Comparison of ENCODE assay signal across 8 cellular contexts in the genomic region with DNA sequence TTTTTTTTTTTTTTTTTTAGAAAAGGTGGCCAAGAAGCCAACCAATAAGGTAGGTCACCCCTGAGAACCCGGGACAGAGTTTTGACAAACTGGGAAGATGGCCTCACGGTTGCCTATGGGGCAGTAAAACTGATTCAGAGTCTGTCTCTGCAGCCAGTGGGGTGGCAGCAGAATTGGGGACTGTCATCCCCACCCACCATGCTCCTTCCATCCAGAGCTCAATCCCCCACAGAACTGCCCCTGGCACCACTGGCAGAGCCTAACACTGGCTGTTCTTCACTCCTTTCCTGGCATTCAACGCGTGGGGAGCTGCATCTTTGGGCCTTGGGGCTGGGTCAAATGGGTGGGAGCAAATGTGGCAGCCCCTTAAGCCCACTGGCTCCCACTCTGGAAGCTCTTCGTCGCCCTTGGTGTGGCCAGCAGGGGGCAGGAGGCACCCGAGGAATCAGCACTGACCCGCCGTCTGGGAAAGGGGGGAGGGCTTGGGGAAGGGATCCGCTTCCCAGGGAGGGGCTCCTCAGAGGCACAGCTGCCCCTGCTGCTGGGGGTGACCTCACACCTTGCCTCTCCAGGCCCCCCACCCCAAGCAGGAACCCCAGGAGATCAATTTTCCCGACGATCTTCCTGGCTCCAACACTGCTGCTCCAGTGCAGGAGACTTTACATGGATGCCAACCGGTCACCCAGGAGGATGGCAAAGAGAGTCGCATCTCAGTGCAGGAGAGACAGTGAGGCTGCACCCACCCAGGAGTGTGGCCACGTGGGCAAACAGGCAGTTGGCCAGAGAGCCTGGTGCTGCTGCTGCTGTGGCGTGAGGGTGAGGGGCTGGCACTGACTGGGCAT. TPM values are rescaled to one million over a fixed set of nuclear protein-coding genes. Genes with fewer than 3 reads are reported as not detected.
A peak's percentile ranks its signal among the peaks of the same experiment; 100 is the strongest.
DNase-seq lines count a peak whose midpoint lies in the region; ATAC-seq and TF ChIP-seq lines count a peak whose summit lies in the region.

No MANE protein-coding gene starts in this region.

- peak; percentile 20 for DNase-seq in NCI-H510A treated with DMSO at 0.1 percent for 48 hours (lab: John Stamatoyannopoulos, UW)
- DNase-seq in NCI-H510A (lab: John Stamatoyannopoulos, UW): no peak
- peak; percentile 88 for DNase-seq in NCI-H82 (lab: John Stamatoyannopoulos, UW)
- peak; percentile 19 for DNase-seq in fibroblast of pulmonary artery (ENCODE audit: low read depth)
- peak; percentile 59 for DNase-seq in sciatic nerve (ENCODE audit: low spot score)
- DNase-seq in LoVo (ENCODE audit: low spot score): no peak
- DNase-seq in activated CD8-positive, alpha-beta memory T cell treated with anti-CD3 and anti-CD28 coated beads for 24 hours: no peak

- intact Hi-C loops in sciatic nerve (cut with DNase I): no loop called here

- ATAC-seq in sciatic nerve (peak; percentile 44), HG02938 (IDR thresholded peaks at IDR 0.05; ENCODE audit: unreplicated experiment) (no peak)

- H3K4me3 ChIP-seq in fibroblast of pulmonary artery (replicated peaks; ENCODE audit: low read depth, low read length): no peak overlapping the region

- TF ChIP-seq CTCF in fibroblast of pulmonary artery (IDR thresholded peaks at IDR 0.05; ENCODE audit: low read length, missing control alignments): peak; percentile 53

RNA-seq across cellular contexts. Expression of a gene that starts 10.4 kb away (rescaled TPM):
- total RNA-seq in sciatic nerve: 25.1 TPM

RNA-seq across cellular contexts. Expression of a gene that starts 38.8 kb away (rescaled TPM):
- 27.4 TPM for total RNA-seq in sciatic nerve

Comparison
In these comparisons a context has a peak if more than half of its experiments do, and no peak if none do; other contexts are left out.
1. DNase-seq: peak in NCI-H510A treated with DMSO at 0.1 percent for 48 hours (single experiment), NCI-H82 (single experiment), fibroblast of pulmonary artery (single experiment) and sciatic nerve (single experiment); none in NCI-H510A (single experiment), LoVo (single experiment) and activated CD8-positive, alpha-beta memory T cell treated with anti-CD3 and anti-CD28 coated beads for 24 hours (single experiment).